Comparison of ENCODE assay signal across 7 cellular contexts in the genomic region with DNA sequence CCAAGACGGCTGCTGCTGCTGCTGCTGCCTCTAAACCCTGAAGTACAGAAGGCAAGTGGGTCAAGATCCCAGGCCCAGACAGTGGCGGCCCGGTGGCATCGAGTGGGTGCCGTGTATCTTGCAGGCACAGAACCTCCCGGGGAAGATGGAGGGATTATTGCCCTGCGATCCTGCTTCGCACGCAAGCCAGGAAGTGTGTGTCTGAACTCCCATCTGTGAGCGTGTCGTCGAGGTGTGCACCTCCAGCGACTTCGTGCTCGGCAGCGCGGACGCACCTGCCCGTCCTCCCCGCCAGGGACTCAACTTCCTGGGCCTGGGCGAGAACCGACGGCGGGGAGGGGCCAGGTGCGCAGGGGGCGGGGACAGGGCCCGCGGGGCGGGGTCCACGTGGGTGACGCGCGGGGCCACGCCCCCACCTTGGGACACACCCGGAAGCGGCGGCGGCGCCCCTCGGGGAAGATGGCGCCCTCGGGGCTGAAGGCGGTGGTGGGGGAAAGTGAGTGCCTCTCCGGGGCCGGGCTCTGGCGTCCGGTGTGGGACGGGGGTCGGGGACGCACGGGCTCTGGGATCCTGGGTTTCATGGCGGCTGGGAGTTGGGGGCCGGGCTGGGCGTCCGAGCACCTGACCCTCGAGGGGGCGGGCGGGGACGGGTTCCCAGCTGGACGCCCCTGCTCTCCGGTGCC. TPM values are rescaled to one million over a fixed set of nuclear protein-coding genes. Genes with fewer than 3 reads are reported as not detected.
A peak's percentile ranks its signal among the peaks of the same experiment; 100 is the strongest.
DNase-seq lines count a peak whose midpoint lies in the region; ATAC-seq and TF ChIP-seq lines count a peak whose summit lies in the region.

STXBP2 (plus strand) TSS at position 420 of the 683 bp plus-strand sequence; CDS start at position 460, 40 bp downstream.

- H3K27me3 ChIP-seq in esophagus (ENCODE audit: control insufficient read depth in 1 of 2, insufficient read depth in 2 of 2, low read length in 2 of 2) (no peaks in the 10 kb centered on the region), suprapubic skin (peaks cover 18% of the 10 kb centered on the region)

- H3K4me3 ChIP-seq in esophagus (ENCODE audit: low read depth in 1 of 2, low read length in 2 of 2) (peak within 1 kb of the TSS; percentile 69 to 72), suprapubic skin (peak within 1 kb of the TSS; percentile 74)

- H3K36me3 ChIP-seq in esophagus (ENCODE audit: control insufficient read depth in 2 of 2, insufficient read depth in 2 of 2, low read length in 1 of 2) (peaks cover 0 to 24% of the 10 kb centered on the region in 2 donors), suprapubic skin (peaks cover 11% of the 10 kb centered on the region)

- H3K9me3 ChIP-seq in esophagus (ENCODE audit: control insufficient read depth in 2 of 2, insufficient read depth in 1 of 2, low read depth in 1 of 2, low read length in 1 of 2), result no peaks in the 10 kb centered on the region
- H3K9me3 ChIP-seq in suprapubic skin, result no peaks in the 10 kb centered on the region

- DNase-seq in NOMO-1 (lab: John Stamatoyannopoulos, UW; ENCODE audit: unreplicated experiment in 2 of 2) (peak; percentile 52 to 81), activated T-cell treated with anti-CD3 and anti-CD28 coated beads for 24 hours (ENCODE audit: low read depth) (peak; percentile 88), nephron progenitor cell (peak; percentile 83), suprapubic skin (ENCODE audit: low spot score in 2 of 2) (no peak)

- H3K9me3 Mint-ChIP-seq in nephron progenitor cell, result no peaks in the 10 kb centered on the region

- H3K4me1 Mint-ChIP-seq in nephron progenitor cell, result peaks cover 10% of the 10 kb centered on the region

- no peak for TF ChIP-seq EP300 in suprapubic skin (IDR thresholded peaks at IDR 0.05)

- peak; percentile 87 for TF ChIP-seq POLR2A in GM18526 (IDR thresholded peaks at IDR 0.05; ENCODE audit: extremely low read depth, insufficient read length)
- TF ChIP-seq POLR2A in suprapubic skin (IDR thresholded peaks at IDR 0.05), result peak in 1 of 2 donors; percentile 56

- H3K4me1 ChIP-seq in esophagus (ENCODE audit: control insufficient read depth in 2 of 2, insufficient read depth in 2 of 2, low read length in 1 of 2), result peaks cover 0 to 13% of the 10 kb centered on the region in 2 donors
- peaks cover 20% of the 10 kb centered on the region for H3K4me1 ChIP-seq in suprapubic skin

- H3K36me3 Mint-ChIP-seq in nephron progenitor cell (ENCODE audit: low read depth), result no peaks in the 10 kb centered on the region

- WGBS in esophagus, 2 donors, result 7% methylated on average over 53 to 61 of the region's 61 CpGs
- 0% methylated on average over 3 of the region's 61 CpGs for WGBS in suprapubic skin

- peak; percentile 74 for ATAC-seq in HG03354 (IDR thresholded peaks at IDR 0.05; ENCODE audit: poor library complexity, severe bottlenecking, unreplicated experiment)

- H3K27ac Mint-ChIP-seq in nephron progenitor cell, result no peak within 1 kb of the TSS

- TF ChIP-seq CTCF in nephron progenitor cell (IDR thresholded peaks at IDR 0.05), result no peak
- TF ChIP-seq CTCF in suprapubic skin (IDR thresholded peaks at IDR 0.05), result peak in 1 of 2 donors; percentile 14

- H3K4me3 Mint-ChIP-seq in nephron progenitor cell, result peak within 1 kb of the TSS; percentile 77

- peaks cover 32% of the 10 kb centered on the region for H3K27me3 Mint-ChIP-seq in nephron progenitor cell (ENCODE audit: low read depth, poor library complexity)

- H3K27ac ChIP-seq in esophagus (ENCODE audit: low read depth in 2 of 2, low read length in 1 of 2) (peak within 1 kb of the TSS; percentile 76 to 80), suprapubic skin (peak within 1 kb of the TSS; percentile 88)

RNA-seq across cellular contexts. Expression of gene STXBP2, which starts in this region (rescaled TPM):
- polyA plus RNA-seq in esophagus, result 10 to 100 TPM; 73.2 to 88.7 TPM
- total RNA-seq in suprapubic skin, result 10 to 100 TPM; 41.2 to 88.7 (median 50.9) TPM

Comparison
In these comparisons a context has a peak if more than half of its experiments do, and no peak if none do; other contexts are left out.
1. DNase-seq: peak in NOMO-1 (2 of 2), activated T-cell treated with anti-CD3 and anti-CD28 coated beads for 24 hours (single experiment) and nephron progenitor cell (single experiment); none in suprapubic skin (0 of 2).